16 cellular contexts compared by ENCODE assay signal in genomic region chr9:90900130-90900529, GRCh38.
A peak's percentile ranks its signal among the peaks of the same experiment; 100 is the strongest.
DNase-seq lines count a peak whose midpoint lies in the region; ATAC-seq, FAIRE-seq and TF ChIP-seq lines count a peak whose summit lies in the region.
"Had no signal": no experiment of that assay in that cellular context is flagged by ENCODE, and none has a peak within 500 bp of the region (broad histone marks: within the 10 kb centered on the region; RNA-seq: fewer than 3 reads in every experiment).

No MANE protein-coding gene starts in this region.

- peaks cover 0 to 3% of the 10 kb centered on the region in 2 experiments for H4K20me1 ChIP-seq in H1 (replicated peaks in 1 of 2; ENCODE audit: control insufficient read depth in 1 of 2, insufficient read depth in 2 of 2, low read length in 2 of 2)

- WGBS in H1 (ENCODE audit: extremely low coverage in 1 of 2, insufficient coverage in 1 of 2, insufficient read length in 1 of 2, insufficient replicate concordance in 2 of 2, low coverage in 1 of 2, low lambda C conversion rate in 2 of 2, missing lambda C conversion rate in 1 of 2), 2 experiments = 54% methylated on average over 5 of the region's 5 CpGs; no CpG with 5 or more reads in 1 of the 2 experiments
- 56 to 73% methylated on average over 5 of the region's 5 CpGs for WGBS in testis, 2 donors

- H3K79me1 ChIP-seq in H1 (ENCODE audit: low read depth, low read length) = no peaks in the 10 kb centered on the region

- DNase-seq in DMS 273 (lab: John Stamatoyannopoulos, UW; ENCODE audit: unreplicated experiment) (peak; percentile 41), DMS 273 treated with DMSO at 0.1 percent for 48 hours (lab: John Stamatoyannopoulos, UW) (no peak), H1 (ENCODE audit: low read depth in 1 of 2, low spot score in 2 of 2) (no peak), iPS-NIHi7 (ENCODE audit: extremely low spot score) (peak; percentile 36), testis (peak; percentile 23), DMS53 treated with DMSO at 0.1 percent for 48 hours (lab: John Stamatoyannopoulos, UW; ENCODE audit: unreplicated experiment) (no peak), mesothelial cell of epicardium (ENCODE audit: low spot score in 2 of 2, unreplicated experiment in 2 of 2) (no peak)
- DNase-seq: activated CD4-positive, alpha-beta T cell treated with anti-CD3 and anti-CD28 coated beads for 48 hours; amygdala; foreskin melanocyte; left lung; NCI-H1105 treated with DMSO at 0.1 percent for 48 hours; NCI-H526 treated with DMSO at 0.1 percent for 48 hours had no signal

- no peak overlapping the region for H2AFZ ChIP-seq in H1 (ENCODE audit: low read length)

- TF ChIP-seq RAD21 in H1 (IDR thresholded peaks at IDR 0.05 in 1 of 2, conservative IDR thresholded peaks at IDR 0.05 in 1 of 2; ENCODE audit: low read depth in 2 of 2, low read length in 2 of 2) = no peak

- intact Hi-C loops in testis (cut with DNase I; ENCODE audit: low total_unique reads) = no loop called here

- peaks cover 5 to 10% (median 6%) of the 10 kb centered on the region in 4 experiments for H3K4me1 ChIP-seq in H1 (replicated peaks in 1 of 4; ENCODE audit: control insufficient read depth in 3 of 4, insufficient read depth in 4 of 4, low read length in 3 of 4)
- H3K4me1 ChIP-seq in testis = no peaks in the 10 kb centered on the region
- H3K4me1 ChIP-seq: left lung had no signal

- no peak for TF ChIP-seq EP300 in H1 (IDR thresholded peaks at IDR 0.05; ENCODE audit: borderline replicate concordance in 1 of 2, low read depth in 2 of 2, low read length in 2 of 2)

- no peak overlapping the region for H2BK15ac ChIP-seq in H1 (ENCODE audit: low read length)

- CTCF ChIA-PET in H1 (lab: Charles Lee; ENCODE audit: partially characterized antibody) = interaction anchor here (0.5 to 2.5 kb wide), 7 partner anchors 9 to 1907 kb away, joined by 3 to 9 read pairs (median 3); no protein-coding TSS in a partner anchor

- no peak overlapping the region for H3K9ac ChIP-seq in H1 (replicated peaks in 1 of 4; ENCODE audit: extremely low read depth in 1 of 4, low read depth in 3 of 4, low read length in 3 of 4)

- H3K9me3 Mint-ChIP-seq in mesothelial cell of epicardium = peaks cover 18% of the 10 kb centered on the region

- no peak overlapping the region for H2BK12ac ChIP-seq in H1 (ENCODE audit: low read depth, low read length)

- H4K8ac ChIP-seq in H1 (ENCODE audit: extremely low read depth, insufficient read depth, low read length) = no peak overlapping the region

- H3K4me3 Mint-ChIP-seq in mesothelial cell of epicardium = no peak overlapping the region

- H3K4me1 Mint-ChIP-seq in mesothelial cell of epicardium = no peaks in the 10 kb centered on the region

- no peak for FAIRE-seq in H1 (lab: Jason Lieb, UNC)

- no peak overlapping the region for H2BK5ac ChIP-seq in H1 (ENCODE audit: low read depth, low read length)

- ATAC-seq in HG02610 (IDR thresholded peaks at IDR 0.05; ENCODE audit: unreplicated experiment) = no peak
- ATAC-seq: left lung, Panc1 had no signal

- no peaks in the 10 kb centered on the region for H3K9me3 ChIP-seq in H1 (ENCODE audit: insufficient read depth in 2 of 2, low read depth in 1 of 2, low read length in 1 of 2)
- H3K9me3 ChIP-seq in testis = no peaks in the 10 kb centered on the region
- H3K9me3 ChIP-seq: left lung had no signal

- H2BK20ac ChIP-seq in H1 (ENCODE audit: low read length) = no peak overlapping the region

- no peaks in the 10 kb centered on the region; the same call in 1 of the 2 replicates for H3K23me2 ChIP-seq in H1 (ENCODE audit: low read depth, low read length)

- no peak overlapping the region for H3K4ac ChIP-seq in H1 (replicated peaks; ENCODE audit: insufficient read length, low read depth, low read length)

- no peak overlapping the region for H4K5ac ChIP-seq in H1 (ENCODE audit: insufficient read length, low read depth, low read length)

- no peak overlapping the region for H3K27ac ChIP-seq in H1 (ENCODE audit: low read depth, low read length)
- H3K27ac ChIP-seq in testis = no peak overlapping the region
- H3K27ac ChIP-seq: 22Rv1, left lung had no signal

- no peak overlapping the region for H3K27ac Mint-ChIP-seq in mesothelial cell of epicardium

- H3K36me3 ChIP-seq in H1 (ENCODE audit: control insufficient read depth in 2 of 4, insufficient read depth in 4 of 4, low read length in 3 of 4) (no peaks in the 10 kb centered on the region), testis (ENCODE audit: low read depth, missing control alignments) (no peaks in the 10 kb centered on the region)

- H4K91ac ChIP-seq in H1 (replicated peaks; ENCODE audit: insufficient read length, low read length) = no peak overlapping the region

- POLR2A ChIA-PET in H1 (lab: Charles Lee; ENCODE audit: partially characterized antibody) = no interaction called here

- no peak overlapping the region for H3K23ac ChIP-seq in H1 (ENCODE audit: insufficient read length)

- no peak overlapping the region for H2AK5ac ChIP-seq in H1 (ENCODE audit: low read depth, low read length)

- no peak overlapping the region for H3K56ac ChIP-seq in H1 (replicated peaks; ENCODE audit: insufficient read length, low read depth, low read length)

- H3K27me3 Mint-ChIP-seq in mesothelial cell of epicardium (ENCODE audit: low read depth) = no peaks in the 10 kb centered on the region

- H3K27me3 ChIP-seq in H1 (replicated peaks in 1 of 4; ENCODE audit: control insufficient read depth in 3 of 4, extremely low read depth in 1 of 4, insufficient read depth in 3 of 4, low read length in 3 of 4) (no peaks in the 10 kb centered on the region), testis (no peaks in the 10 kb centered on the region)
- H3K27me3 ChIP-seq: left lung had no signal

- no peak overlapping the region for H3K4me2 ChIP-seq in H1 (ENCODE audit: insufficient read depth in 1 of 2, low read depth in 2 of 2, low read length in 2 of 2)

- no peak for TF ChIP-seq POLR2A in H1 (IDR thresholded peaks at IDR 0.05; ENCODE audit: control extremely low read depth in 1 of 2, low read depth in 2 of 2, low read length in 2 of 2)
- TF ChIP-seq POLR2A in testis (IDR thresholded peaks at IDR 0.05) = no peak

- no peak overlapping the region for H2BK120ac ChIP-seq in H1 (replicated peaks; ENCODE audit: low read depth, low read length)

- H3K36me3 Mint-ChIP-seq in mesothelial cell of epicardium = peaks cover 4% of the 10 kb centered on the region

- TF ChIP-seq CTCF in H1 (IDR thresholded peaks at IDR 0.05; ENCODE audit: control extremely low read depth in 1 of 3, insufficient read depth in 1 of 3, low read depth in 1 of 3, low read length in 3 of 3) (peak; percentile 41 to 55 (median 42); a peak in 3 of 4 replicates), testis (IDR thresholded peaks at IDR 0.05) (no peak), mesothelial cell of epicardium (IDR thresholded peaks at IDR 0.05; ENCODE audit: unreplicated experiment) (no peak)

- H3K14ac ChIP-seq in H1 (ENCODE audit: insufficient read length) = no peak overlapping the region

- no peaks in the 10 kb centered on the region for H3K79me2 ChIP-seq in H1 (ENCODE audit: control insufficient read depth in 1 of 2, insufficient read depth in 2 of 2, low read length in 2 of 2)

- no peak overlapping the region for H3K18ac ChIP-seq in H1 (ENCODE audit: extremely low read depth, low read length)

- no peak overlapping the region for H3K4me3 ChIP-seq in H1 (ENCODE audit: extremely low read depth in 1 of 4, insufficient read depth in 2 of 4, low read depth in 3 of 4, low read length in 4 of 4)
- H3K4me3 ChIP-seq in testis = no peak overlapping the region
- H3K4me3 ChIP-seq: left lung had no signal

TF ChIP-seq in H1, 55 proteins besides CTCF, POLR2A, EP300 and RAD21 (continues in another document):
- no peak for TF ChIP-seq EZH2 (IDR thresholded peaks at IDR 0.05; ENCODE audit: low read depth, low read length, severe bottlenecking)
- TF ChIP-seq KDM5A (IDR thresholded peaks at IDR 0.05; ENCODE audit: low read length) = no peak
- TF ChIP-seq SAP30 (IDR thresholded peaks at IDR 0.05; ENCODE audit: insufficient read depth, insufficient replicate concordance, low read length) = no peak
- peak; percentile 94 for TF ChIP-seq TEAD4 (IDR thresholded peaks at IDR 0.05; ENCODE audit: low read depth, low read length)
- TF ChIP-seq CEBPB (IDR thresholded peaks at IDR 0.05; ENCODE audit: low read depth, low read length) = no peak

Comparison
In these comparisons a context has a peak if more than half of its experiments do, and no peak if none do; other contexts are left out.
1. DNase-seq: peak in DMS 273 (single experiment), iPS-NIHi7 (single experiment) and testis (single experiment); none in DMS 273 treated with DMSO at 0.1 percent for 48 hours (single experiment), H1 (0 of 2), DMS53 treated with DMSO at 0.1 percent for 48 hours (single experiment) and mesothelial cell of epicardium (0 of 2).
2. CTCF ChIP-seq: peak in H1 (3 of 3); none in testis (0 of 3) and mesothelial cell of epicardium (single experiment).